Comparison of ENCODE assay signal across 20 cellular contexts in genomic region chr5:159005062-159005461, GRCh38.
DNase-seq lines count a peak whose midpoint lies in the region; ATAC-seq lines count a peak whose summit lies in the region.
"Had no signal": no experiment of that assay in that cellular context is flagged by ENCODE, and none has a peak within 500 bp of the region (broad histone marks: within the 10 kb centered on the region; RNA-seq: fewer than 3 reads in every experiment).

No MANE protein-coding gene starts in this region.

- peaks cover 12 to 60% (median 59%) of the 10 kb centered on the region in 5 donors for H3K4me1 ChIP-seq in subcutaneous abdominal adipose tissue (ENCODE audit: control insufficient read depth in 5 of 5, insufficient read depth in 5 of 5, low read length in 5 of 5)

- intact Hi-C loops in Right ventricle myocardium inferior (cut with DNase I) = no loop called here

- no peak for DNase-seq in dedifferentiated amniotic fluid mesenchymal stem cell (ENCODE audit: extremely low spot score)
- DNase-seq in kidney glomerular epithelial cell (lab: John Stamatoyannopoulos, UW) = no peak
- DNase-seq in Right ventricle myocardium inferior (ENCODE audit: missing footprints) = no peak
- DNase-seq in KBM-7 = no peak
- DNase-seq: activated CD4-positive, alpha-beta memory T cell treated with anti-CD3 and anti-CD28 coated beads for 36 hours; activated naive CD4-positive, alpha-beta T cell treated with anti-CD3 and anti-CD28 coated beads, Interleukin-2, amount 50 U/mL, for 16 hours; activated T-cell treated with anti-CD3 and anti-CD28 coated beads, Interleukin-2, amount 50 U/mL, for 24 hours; C1 segment of cervical spinal cord; cortex of kidney; Kasumi-1; NCI-H526; SJCRH30; stimulated activated CD8-positive, alpha-beta memory T cell treated with anti-CD3 and anti-CD28 coated beads, Interleukin-4, amount 100 ng/mL, for 48 hours; T-helper 17 cell had no signal

- no peak overlapping the region for H3K4me3 ChIP-seq in subcutaneous abdominal adipose tissue (ENCODE audit: low read depth in 1 of 5, low read length in 5 of 5)
- H3K4me3 ChIP-seq: hepatocyte, SJCRH30 had no signal

- peak overlapping the region in 1 of 5 donors; percentile 13 for H3K9ac ChIP-seq in subcutaneous abdominal adipose tissue (ENCODE audit: low read length in 5 of 5)

- in situ Hi-C loops in KBM-7 (cut with MboI; ENCODE audit: low pct_unique_long_range_greater_than_20kb, low sequenced_read_pairs) = no loop called here

- no peaks in the 10 kb centered on the region for H3K9me3 ChIP-seq in subcutaneous abdominal adipose tissue (ENCODE audit: control insufficient read depth in 5 of 5, low read length in 5 of 5)
- H3K9me3 ChIP-seq: SJCRH30 had no signal

- H3K36me3 ChIP-seq in subcutaneous abdominal adipose tissue (ENCODE audit: control insufficient read depth in 5 of 5, insufficient read depth in 5 of 5, low read length in 5 of 5) = no peaks in the 10 kb centered on the region
- H3K36me3 ChIP-seq: SJCRH30 had no signal

- H3K27me3 ChIP-seq in subcutaneous abdominal adipose tissue (ENCODE audit: control insufficient read depth in 5 of 5, insufficient read depth in 4 of 5, low read length in 5 of 5) = no peaks in the 10 kb centered on the region
- H3K27me3 ChIP-seq: hepatocyte, SJCRH30 had no signal

- peak; percentile 49 for ATAC-seq in GM18870 (IDR thresholded peaks at IDR 0.05; ENCODE audit: unreplicated experiment)
- peak; percentile 69 for ATAC-seq in HG02642 (IDR thresholded peaks at IDR 0.05; ENCODE audit: poor library complexity, unreplicated experiment)
- ATAC-seq in HG03460 (IDR thresholded peaks at IDR 0.05; ENCODE audit: unreplicated experiment) = peak; percentile 59
- no peak for ATAC-seq in Right ventricle myocardium inferior
- ATAC-seq: natural killer cell treated with Interleukin-12 subunit alpha and Interleukin-12 subunit beta and Interleukin-15 and Interleukin-18, amount 100 ng/mL, for 72 hours; T-helper 17 cell had no signal

- H3K27ac ChIP-seq in subcutaneous abdominal adipose tissue (ENCODE audit: low read depth, low read length) = peak overlapping the region; percentile 67
- H3K27ac ChIP-seq: hepatocyte, SJCRH30 had no signal
